In the genomic region with DNA sequence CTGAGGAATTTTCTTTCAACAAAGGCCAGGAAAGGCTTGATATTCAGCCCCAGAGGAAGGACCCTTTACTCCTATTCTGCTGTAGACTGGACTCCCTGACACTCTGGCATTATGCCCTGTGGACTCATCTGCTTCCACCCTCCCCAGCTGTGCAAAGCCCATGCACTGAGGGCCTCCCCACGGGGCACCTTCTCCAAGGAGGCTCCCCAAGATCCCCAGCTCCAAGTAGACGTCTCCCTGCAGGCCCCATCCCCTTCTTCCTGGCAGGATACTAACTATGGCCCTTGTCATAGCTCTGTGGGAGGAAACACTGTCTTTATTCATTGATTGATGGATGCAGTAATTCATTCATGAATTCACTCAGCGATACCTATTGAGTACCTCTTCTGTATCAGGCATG, we compare ENCODE assay signal across 17 cellular contexts. TPM values are rescaled to one million over a fixed set of nuclear protein-coding genes. Genes with fewer than 3 reads are reported as not detected.
A peak's percentile ranks its signal among the peaks of the same experiment; 100 is the strongest.
DNase-seq lines count a peak whose midpoint lies in the region; ATAC-seq, FAIRE-seq and TF ChIP-seq lines count a peak whose summit lies in the region.
"Had no signal": no experiment of that assay in that cellular context is flagged by ENCODE, and none has a peak within 500 bp of the region (broad histone marks: within the 10 kb centered on the region; RNA-seq: fewer than 3 reads in every experiment).

No MANE protein-coding gene starts in this region.

- peaks cover under 1% of the 10 kb centered on the region for H3K4me1 ChIP-seq in A673 (ENCODE audit: insufficient read depth, low read length, poor library complexity, severe bottlenecking)
- H3K4me1 ChIP-seq in aorta (ENCODE audit: control insufficient read depth in 1 of 2, insufficient read depth in 2 of 2, low read length in 2 of 2): no peaks in the 10 kb centered on the region

- H3K27ac ChIP-seq in A673 (ENCODE audit: low read depth, low read length, poor library complexity, severe bottlenecking) (no peak overlapping the region), aorta (ENCODE audit: low read depth in 1 of 2, low read length in 2 of 2) (no peak overlapping the region)
- H3K27ac ChIP-seq: BLaER1 treated with 17β-estradiol and CSF1 and Interleukin-3, amounts not matched to agents 10 nM and 100 nM had no signal

- no peak overlapping the region for H3K4me3 Mint-ChIP-seq in central memory CD8-positive, alpha-beta T cell

- no peak for TF ChIP-seq CTCF in A673 (conservative IDR thresholded peaks at IDR 0.05; ENCODE audit: low read depth, low read length)

- H3K27me3 ChIP-seq in A673 (replicated peaks; ENCODE audit: insufficient read depth, low read depth, low read length, poor library complexity) (no peaks in the 10 kb centered on the region), aorta (ENCODE audit: control insufficient read depth in 1 of 2, insufficient read depth in 2 of 2, low read length in 1 of 2) (no peaks in the 10 kb centered on the region)

- no TSS peak for BruUV-seq in A673 (replicated peaks; lab: Mats Ljungman, UMichigan)

- no peaks in the 10 kb centered on the region for H3K36me3 ChIP-seq in A673 (ENCODE audit: insufficient read depth, low read length, poor library complexity, severe bottlenecking)
- no peaks in the 10 kb centered on the region for H3K36me3 ChIP-seq in aorta (ENCODE audit: control insufficient read depth in 1 of 2, insufficient read depth in 2 of 2, low read length in 1 of 2)
- H3K36me3 ChIP-seq: BLaER1 treated with 17β-estradiol and CSF1 and Interleukin-3, amounts not matched to agents 10 nM and 100 nM had no signal

- CTCF ChIA-PET in A673 (lab: Charles Lee): interaction anchor here (0.6 kb wide), 1 partner anchor 497 kb away, joined by 10 read pairs; no protein-coding TSS in a partner anchor

- 83 to 87% methylated on average over 3 of the region's 3 CpGs for WGBS in aorta, 2 donors

- no peak for ATAC-seq in central memory CD8-positive, alpha-beta T cell (replicated peaks; ENCODE audit: extremely low read depth, poor library complexity, severe bottlenecking)
- ATAC-seq in sciatic nerve (no peak), HG02884 (IDR thresholded peaks at IDR 0.05; ENCODE audit: unreplicated experiment) (no peak), GM18861 (IDR thresholded peaks at IDR 0.05; ENCODE audit: unreplicated experiment) (no peak), aorta (ENCODE audit: low FRiP score) (no peak)

- H3K9me3 ChIP-seq in A673 (ENCODE audit: low read depth, low read length, poor library complexity, severe bottlenecking) (no peaks in the 10 kb centered on the region), aorta (ENCODE audit: control insufficient read depth, low read length) (no peaks in the 10 kb centered on the region)
- H3K9me3 ChIP-seq: BLaER1 treated with 17β-estradiol and CSF1 and Interleukin-3, amounts not matched to agents 10 nM and 100 nM had no signal

- H3K27me3 Mint-ChIP-seq in central memory CD8-positive, alpha-beta T cell: no peaks in the 10 kb centered on the region

- H3K4me3 ChIP-seq in A673 (ENCODE audit: low read depth, low read length, poor library complexity, severe bottlenecking) (no peak overlapping the region), aorta (ENCODE audit: low read length in 2 of 2) (no peak overlapping the region)
- H3K4me3 ChIP-seq: BLaER1 treated with 17β-estradiol and CSF1 and Interleukin-3, amounts not matched to agents 10 nM and 100 nM had no signal

- H3K27ac Mint-ChIP-seq in central memory CD8-positive, alpha-beta T cell (ENCODE audit: low read depth): peak overlapping the region; percentile 51

- no peaks in the 10 kb centered on the region for H3K9me3 Mint-ChIP-seq in central memory CD8-positive, alpha-beta T cell

- no peaks in the 10 kb centered on the region for H3K36me3 Mint-ChIP-seq in central memory CD8-positive, alpha-beta T cell (ENCODE audit: insufficient read depth)

- H3K4me1 Mint-ChIP-seq in central memory CD8-positive, alpha-beta T cell: peaks cover 14% of the 10 kb centered on the region

- peak; percentile 11 for DNase-seq in A673 (ENCODE audit: low spot score)
- DNase-seq in GM12891 (ENCODE audit: insufficient read length, low spot score): no peak
- no peak for DNase-seq in central memory CD8-positive, alpha-beta T cell (ENCODE audit: low spot score in 2 of 2)
- DNase-seq in sciatic nerve (ENCODE audit: low spot score): peak; percentile 32
- no peak for DNase-seq in aorta
- DNase-seq: KG1; MV-4-11; NCI-H1694 treated with DMSO at 0.1 percent for 48 hours; NCI-H748 treated with DMSO at 0.1 percent for 48 hours; NK-92 treated with Interleukin-12 subunit alpha and Interleukin-12 subunit beta, amount 100 ng/mL, for 24 hours; SIG-M5 had no signal

- peak; percentile 43 for FAIRE-seq in GM12891 (lab: Jason Lieb, UNC)
- FAIRE-seq: D721Med, H54 had no signal

- intact Hi-C loops in A673 (cut with micrococcal nuclease; ENCODE audit: unreplicated experiment) (no loop called here), sciatic nerve (cut with DNase I) (no loop called here), aorta (cut with DNase I) (loop anchor here in 1 of 2 donors (10.0 kb wide), 1 partner anchor 212 kb away; no protein-coding TSS in a partner anchor)

- no peak for TF ChIP-seq POLR2A in GM12891 (IDR thresholded peaks at IDR 0.05; ENCODE audit: low read depth, low read length)

- POLR2A ChIA-PET in A673 (lab: Charles Lee; ENCODE audit: low non-redundant PET): no interaction called here

TF ChIP-seq in GM12891, 5 proteins besides CTCF, POLR2A, EP300 and RAD21:
- TF ChIP-seq POU2F2 (IDR thresholded peaks at IDR 0.05; ENCODE audit: low read depth, low read length) (no peak), PAX5 (IDR thresholded peaks at IDR 0.05; ENCODE audit: insufficient read depth, low read length, severe bottlenecking) (no peak), TAF1 (IDR thresholded peaks at IDR 0.05; ENCODE audit: low read depth, low read length) (no peak), SPI1 (IDR thresholded peaks at IDR 0.05; ENCODE audit: low read depth, low read length) (no peak), POLR2AphosphoS5 (IDR thresholded peaks at IDR 0.05; ENCODE audit: low read depth, low read length) (no peak)

RNA-seq across cellular contexts. Expression of a gene that starts 15.3 kb away (rescaled TPM):
- 6.3 and 7.0 TPM in 2 replicates for total RNA-seq in A673 (2021)
- polyA plus RNA-seq in GM12891 (2012; ENCODE audit: low read depth, missing spikeins): 3.2 TPM
- 16.4 TPM for total RNA-seq in sciatic nerve
- total RNA-seq in aorta: 10 to 100 TPM; 12.4 to 19.0 TPM
- 1 to 10 TPM; 5.0 to 8.4 TPM for polyA plus RNA-seq in aorta

RNA-seq across cellular contexts. Expression of a gene that starts 15.8 kb away (rescaled TPM):
- total RNA-seq in A673 (2021): 0.30 and 0.46 TPM in 2 replicates
- 0.23 TPM for polyA plus RNA-seq in GM12891 (2012; ENCODE audit: low read depth, missing spikeins)
- not detected for total RNA-seq in sciatic nerve
- not detected for total RNA-seq in aorta
- polyA plus RNA-seq in aorta: 10 to 100 TPM in 1 of 2 donors, 1 to 10 TPM in 1; 2.8 to 24.7 TPM
- total RNA-seq: OCI-LY7 had no signal

Comparison
In these comparisons a context has a peak if more than half of its experiments do, and no peak if none do; other contexts are left out.
1. DNase-seq: peak in A673 (single experiment) and sciatic nerve (single experiment); none in GM12891 (single experiment), central memory CD8-positive, alpha-beta T cell (0 of 2) and aorta (0 of 2).